1 cellular context compared by ENCODE assay signal in the genomic region with DNA sequence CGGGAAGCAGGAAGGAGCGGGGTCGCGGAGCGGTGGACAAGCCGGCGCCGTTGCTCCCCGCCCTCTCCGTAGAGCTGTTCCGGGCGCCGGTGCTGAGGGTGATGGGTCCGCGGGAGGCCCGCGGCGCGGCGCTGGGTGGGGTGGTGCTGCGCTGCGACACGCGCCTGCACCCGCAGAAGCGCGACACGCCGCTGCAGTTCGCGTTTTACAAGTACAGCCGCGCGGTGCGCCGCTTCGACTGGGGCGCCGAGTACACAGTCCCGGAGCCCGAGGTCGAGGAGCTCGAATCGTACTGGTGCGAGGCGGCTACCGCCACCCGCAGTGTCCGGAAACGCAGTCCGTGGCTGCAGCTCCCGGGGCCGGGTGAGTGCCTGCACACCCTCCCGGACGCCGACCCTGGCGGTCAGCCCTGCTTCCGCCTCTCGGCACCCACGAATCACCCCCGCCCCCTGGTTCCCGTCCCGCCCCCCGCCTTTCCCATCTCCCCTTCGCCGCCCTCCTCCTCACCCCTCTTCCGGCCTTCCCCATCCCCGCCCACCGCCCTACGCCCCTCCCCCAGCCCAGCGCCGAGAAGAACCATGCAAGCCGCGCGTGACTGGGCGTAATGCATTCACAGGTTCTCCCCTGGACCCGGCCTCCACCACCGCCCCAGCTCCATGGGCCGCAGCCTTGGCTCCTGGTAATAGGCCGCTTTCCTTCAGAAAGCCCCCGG.
TF ChIP-seq lines count a peak whose summit lies in the region.

No MANE protein-coding gene starts in this region.

TF ChIP-seq in HEK293, 187 proteins besides CTCF, POLR2A, EP300 and RAD21 (continued from another document):
- TF ChIP-seq, protein P1, sequence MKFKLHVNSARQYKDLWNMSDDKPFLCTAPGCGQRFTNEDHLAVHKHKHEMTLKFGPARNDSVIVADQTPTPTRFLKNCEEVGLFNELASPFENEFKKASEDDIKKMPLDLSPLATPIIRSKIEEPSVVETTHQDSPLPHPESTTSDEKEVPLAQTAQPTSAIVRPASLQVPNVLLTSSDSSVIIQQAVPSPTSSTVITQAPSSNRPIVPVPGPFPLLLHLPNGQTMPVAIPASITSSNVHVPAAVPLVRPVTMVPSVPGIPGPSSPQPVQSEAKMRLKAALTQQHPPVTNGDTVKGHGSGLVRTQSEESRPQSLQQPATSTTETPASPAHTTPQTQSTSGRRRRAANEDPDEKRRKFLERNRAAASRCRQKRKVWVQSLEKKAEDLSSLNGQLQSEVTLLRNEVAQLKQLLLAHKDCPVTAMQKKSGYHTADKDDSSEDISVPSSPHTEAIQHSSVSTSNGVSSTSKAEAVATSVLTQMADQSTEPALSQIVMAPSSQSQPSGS (tag by site-specific recombination; IDR thresholded peaks at IDR 0.05; ENCODE audit: low read depth) = no peak
- TF ChIP-seq GLI4 (tag by site-specific recombination; IDR thresholded peaks at IDR 0.05) = peak; percentile 60; the same call in 1 of the 2 replicates
- peak; percentile 73 for TF ChIP-seq ZNF423 (tag by site-specific recombination; IDR thresholded peaks at IDR 0.05)
- TF ChIP-seq ZNF354C (tag by site-specific recombination; IDR thresholded peaks at IDR 0.05; ENCODE audit: borderline replicate concordance, low read depth) = no peak
- TF ChIP-seq ZFP37 (tag by site-specific recombination; IDR thresholded peaks at IDR 0.05) = peak; percentile 60
- TF ChIP-seq ZBTB44 (tag by site-specific recombination; IDR thresholded peaks at IDR 0.05) = peak; percentile 39; the same call in 1 of the 2 replicates
- TF ChIP-seq ZNF37A (tag by site-specific recombination; IDR thresholded peaks at IDR 0.05) = no peak
- no peak for TF ChIP-seq ZNF701 (tag by site-specific recombination; IDR thresholded peaks at IDR 0.05)
- peak; percentile 78 for TF ChIP-seq OSR2 (tag by site-specific recombination; IDR thresholded peaks at IDR 0.05)
